11 cellular contexts compared by ENCODE assay signal in genomic region chr6:25013249-25013648, GRCh38.
A peak's percentile ranks its signal among the peaks of the same experiment; 100 is the strongest.
DNase-seq lines count a peak whose midpoint lies in the region; ATAC-seq and TF ChIP-seq lines count a peak whose summit lies in the region.
"Had no signal": no experiment of that assay in that cellular context is flagged by ENCODE, and none has a peak within 500 bp of the region (broad histone marks: within the 10 kb centered on the region; RNA-seq: fewer than 3 reads in every experiment).

No MANE protein-coding gene starts in this region.

- DNase-seq in GM10248 (ENCODE audit: extremely low spot score) (no peak), adipocyte (ENCODE audit: low read depth) (no peak), retinal pigment epithelial cell (ENCODE audit: low read depth) (no peak), epidermal melanocyte (ENCODE audit: insufficient read length, low spot score) (no peak), EL (no peak)
- DNase-seq: heart right ventricle; NCI-H1436 treated with DMSO at 0.1 percent for 48 hours; stimulated activated CD4-positive, alpha-beta T cell treated with anti-CD3 and anti-CD28 coated beads, Interleukin-15, amount 100 ng/mL, for 24 hours had no signal

- H3K4me3 ChIP-seq in adipocyte (ENCODE audit: low read length) (peak overlapping the region; percentile 50), retinal pigment epithelial cell (ENCODE audit: low read length) (no peak overlapping the region)
- H3K4me3 ChIP-seq: heart right ventricle, suprapubic skin had no signal

- no peaks in the 10 kb centered on the region for H3K27me3 ChIP-seq in adipocyte (replicated peaks; ENCODE audit: control insufficient read depth, insufficient read depth, low read length)
- H3K27me3 ChIP-seq: heart right ventricle, suprapubic skin had no signal

- peak overlapping the region; percentile 50 for H3K9ac ChIP-seq in adipocyte (ENCODE audit: low read length)

- H3K36me3 ChIP-seq in adipocyte (ENCODE audit: control insufficient read depth, insufficient read depth, low read length, severe bottlenecking), result no peaks in the 10 kb centered on the region
- H3K36me3 ChIP-seq: heart right ventricle, suprapubic skin had no signal

- CTCF ChIA-PET in GM10248 (lab: Yijun Ruan, JAX), result interaction anchor here (0.6 to 8.1 kb wide), 17 partner anchors 9 to 207 kb away, joined by 3 to 87 read pairs (median 3); partner anchors contain the start of gene RIPOR2

- H3K4me1 ChIP-seq in adipocyte (ENCODE audit: control insufficient read depth, insufficient read depth, low read length), result peaks cover 62% of the 10 kb centered on the region

- POLR2A ChIA-PET in GM10248 (lab: Yijun Ruan, JAX), result no interaction called here

- ATAC-seq in HG02798 (IDR thresholded peaks at IDR 0.05; ENCODE audit: poor library complexity, unreplicated experiment), result peak; percentile 50
- no peak for ATAC-seq in HG02588 (IDR thresholded peaks at IDR 0.05; ENCODE audit: unreplicated experiment)
- ATAC-seq: heart right ventricle had no signal

- H3K9me3 ChIP-seq in adipocyte (ENCODE audit: control insufficient read depth, low read length), result no peaks in the 10 kb centered on the region
- H3K9me3 ChIP-seq: heart right ventricle, suprapubic skin had no signal

- TF ChIP-seq CTCF in GM10248 (IDR thresholded peaks at IDR 0.05; ENCODE audit: control extremely low read depth, extremely low read depth, low read depth, missing control alignments), result peak; percentile 30
- TF ChIP-seq CTCF in retinal pigment epithelial cell (conservative IDR thresholded peaks at IDR 0.05; ENCODE audit: low read depth, low read length), result peak; percentile 31
